Comparison of ENCODE assay signal across 8 cellular contexts in the genomic region with DNA sequence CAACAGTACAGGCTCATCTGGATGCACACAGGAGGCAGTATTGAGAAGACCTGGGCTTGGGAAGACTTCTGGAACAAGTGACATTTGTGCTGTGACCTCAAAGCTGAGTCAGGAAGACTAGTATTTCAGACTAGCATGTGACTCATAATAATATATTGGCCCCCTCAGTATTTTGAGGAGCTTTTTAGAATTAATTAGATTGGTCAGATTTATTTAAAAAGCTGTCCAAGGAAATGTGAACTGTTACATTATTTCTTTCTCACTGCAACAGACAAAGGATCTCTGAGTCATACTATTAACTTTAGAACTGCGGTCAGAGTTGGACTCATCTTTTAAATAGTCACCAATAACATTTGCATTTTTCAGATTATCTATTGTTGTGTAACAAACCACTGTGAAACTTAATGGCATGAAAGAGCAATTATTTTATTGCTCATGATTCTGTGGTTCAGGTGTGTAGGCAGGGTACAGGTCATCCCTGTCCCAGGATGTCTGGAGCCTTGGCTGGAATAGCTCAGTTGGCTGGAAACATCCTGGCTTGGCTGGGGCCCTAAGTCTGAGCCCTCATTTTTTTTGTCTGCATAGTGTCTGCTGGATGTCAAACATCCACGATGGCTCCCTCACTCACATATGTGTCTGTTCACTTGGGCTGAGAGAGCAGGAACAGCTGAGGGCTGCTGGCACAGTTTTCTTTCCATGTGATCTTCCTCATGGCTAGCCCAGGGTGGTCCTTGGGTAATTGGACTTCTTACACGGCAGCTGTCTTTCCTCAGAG. TPM values are rescaled to one million over a fixed set of nuclear protein-coding genes. Genes with fewer than 3 reads are reported as not detected.
A peak's percentile ranks its signal among the peaks of the same experiment; 100 is the strongest.
DNase-seq lines count a peak whose midpoint lies in the region; ATAC-seq and TF ChIP-seq lines count a peak whose summit lies in the region.

No MANE protein-coding gene starts in this region.

- peak overlapping the region; percentile 69 for H3K27ac Mint-ChIP-seq in endodermal cell

- H3K9me3 ChIP-seq in endodermal cell (ENCODE audit: control insufficient read depth, low read length) = no peaks in the 10 kb centered on the region
- H3K9me3 ChIP-seq in trophoblast cell (ENCODE audit: insufficient read depth, low read depth, low read length) = no peaks in the 10 kb centered on the region

- H3K36me3 Mint-ChIP-seq in endodermal cell (ENCODE audit: low read depth) = peaks cover 42% of the 10 kb centered on the region

- in situ Hi-C loops in Caki2 (cut with HindIII; ENCODE audit: low pct_unique_long_range_greater_than_20kb, low sequenced_read_pairs) = no loop called here

- H3K36me3 ChIP-seq in endodermal cell (ENCODE audit: control insufficient read depth, insufficient read depth, low read length) (peaks cover 69% of the 10 kb centered on the region), trophoblast cell (ENCODE audit: control insufficient read depth in 1 of 2, insufficient read depth in 2 of 2, low read length in 2 of 2) (peaks cover 0 to 5% of the 10 kb centered on the region in 2 experiments)

- no peak overlapping the region for H3K4ac ChIP-seq in trophoblast cell (ENCODE audit: low read depth, low read length)

- peak overlapping the region; percentile 9 for H3K14ac ChIP-seq in trophoblast cell (ENCODE audit: low read length)

- no peak overlapping the region for H2AFZ ChIP-seq in trophoblast cell (ENCODE audit: insufficient read depth, low read length, poor library complexity)

- no peak overlapping the region for H3K4me2 ChIP-seq in trophoblast cell (ENCODE audit: low read length)

- DNase-seq in Caki2 (ENCODE audit: low read depth) = peak; percentile 96
- DNase-seq in endodermal cell = no peak
- peak; percentile 72 to 77 for DNase-seq in trophoblast cell
- no peak for DNase-seq in NCI-H526 treated with DMSO at 0.1 percent for 48 hours (lab: John Stamatoyannopoulos, UW)
- DNase-seq in 8988T = no peak
- DNase-seq in GF-D8 (lab: John Stamatoyannopoulos, UW) = no peak

- H4K91ac ChIP-seq in trophoblast cell (ENCODE audit: low read depth, low read length) = peak overlapping the region; percentile 8

- no peaks in the 10 kb centered on the region for H3K79me2 ChIP-seq in trophoblast cell (ENCODE audit: control insufficient read depth, insufficient read depth, low read length, poor library complexity)

- ATAC-seq in GM21423 (IDR thresholded peaks at IDR 0.05; ENCODE audit: unreplicated experiment) (peak; percentile 90), HG03521 (IDR thresholded peaks at IDR 0.05; ENCODE audit: unreplicated experiment) (peak; percentile 86)

- no peak overlapping the region for H4K12ac ChIP-seq in trophoblast cell (ENCODE audit: low read depth, low read length)

- no peak for TF ChIP-seq CTCF in endodermal cell (conservative IDR thresholded peaks at IDR 0.05)

- H2AK5ac ChIP-seq in trophoblast cell (ENCODE audit: low read length) = no peak overlapping the region

- H3K4me1 Mint-ChIP-seq in endodermal cell = peaks cover 14% of the 10 kb centered on the region

- no peak overlapping the region for H3K4me3 Mint-ChIP-seq in endodermal cell

- no peaks in the 10 kb centered on the region for H3K27me3 Mint-ChIP-seq in endodermal cell (ENCODE audit: insufficient read depth)

- H3K9ac ChIP-seq in endodermal cell (ENCODE audit: extremely low read depth, low read length, poor library complexity, severe bottlenecking) = no peak overlapping the region
- H3K9ac ChIP-seq in trophoblast cell (ENCODE audit: low read length) = no peak overlapping the region

- H3K4me3 ChIP-seq in endodermal cell (ENCODE audit: low read length) (no peak overlapping the region), trophoblast cell (ENCODE audit: low read depth, low read length) (no peak overlapping the region)

- peak overlapping the region; percentile 50 for H4K8ac ChIP-seq in trophoblast cell (ENCODE audit: low read depth, low read length)

- H3K27me3 ChIP-seq in endodermal cell (ENCODE audit: control insufficient read depth, insufficient read depth, low read length, poor library complexity, severe bottlenecking) (no peaks in the 10 kb centered on the region), trophoblast cell (ENCODE audit: insufficient read depth, low read length) (no peaks in the 10 kb centered on the region)

- H3K4me1 ChIP-seq in endodermal cell (ENCODE audit: control insufficient read depth, insufficient read depth, low read length) (no peaks in the 10 kb centered on the region), trophoblast cell (ENCODE audit: control insufficient read depth in 1 of 2, insufficient read depth in 2 of 2, low read length in 2 of 2) (peaks cover 6 to 9% of the 10 kb centered on the region in 2 experiments)

- peaks cover 3% of the 10 kb centered on the region for H3K79me1 ChIP-seq in trophoblast cell (ENCODE audit: low read length)

- no peaks in the 10 kb centered on the region for H3K9me3 Mint-ChIP-seq in endodermal cell

- peak overlapping the region; percentile 63 for H3K18ac ChIP-seq in trophoblast cell (ENCODE audit: low read length)

- H3K27ac ChIP-seq in endodermal cell (ENCODE audit: low read depth, low read length) (no peak overlapping the region), trophoblast cell (ENCODE audit: low read depth, low read length) (peak overlapping the region; percentile 62)

- peak overlapping the region; percentile 18 for H2BK120ac ChIP-seq in trophoblast cell (ENCODE audit: insufficient read depth, low read length, poor library complexity)

- peak overlapping the region; percentile 32 for H2BK12ac ChIP-seq in trophoblast cell (ENCODE audit: low read length)

- no peak overlapping the region for H3K23ac ChIP-seq in trophoblast cell (ENCODE audit: low read length)

- WGBS in endodermal cell (ENCODE audit: insufficient coverage in 1 of 2, insufficient read length in 1 of 2), 2 experiments = 89 to 90% methylated on average over 1 to 3 of the region's 3 CpGs
- WGBS in trophoblast cell (ENCODE audit: extremely low coverage, insufficient coverage, insufficient read length) = no CpG with 5 or more reads among the region's 3 CpGs

- H2BK5ac ChIP-seq in trophoblast cell (ENCODE audit: low read depth, low read length, poor library complexity) = peak overlapping the region; percentile 42

RNA-seq across cellular contexts. Expression of gene MAP3K4, which starts 46.8 kb away (rescaled TPM):
- total RNA-seq in Caki2 (2014; rRNA removed; shearing (Covaris generic); ENCODE audit: low replicate concordance) = 16.4 and 18.0 TPM in 2 replicates
- 100 to 1,000 TPM in 1 of 2 donors, 10 to 100 TPM in 1; 82.8 to 105 TPM for total RNA-seq in endodermal cell
- polyA plus RNA-seq in endodermal cell (2013, experiment 1 of 2) = 33.1 TPM
- 31.5 TPM for polyA plus RNA-seq in endodermal cell (2013, experiment 2 of 2)
- polyA plus RNA-seq in trophoblast cell (2013) = 27.6 and 29.3 TPM in 2 replicates

Comparison
In these comparisons a context has a peak if more than half of its experiments do, and no peak if none do; other contexts are left out.
1. DNase-seq: peak in Caki2 (single experiment) and trophoblast cell (2 of 2); none in endodermal cell (single experiment), NCI-H526 treated with DMSO at 0.1 percent for 48 hours (single experiment), 8988T (single experiment) and GF-D8 (single experiment).